16 cellular contexts compared by ENCODE assay signal in genomic region chr9:20989923-20990341, GRCh38. TPM values are rescaled to one million over a fixed set of nuclear protein-coding genes. Genes with fewer than 3 reads are reported as not detected.
DNase-seq lines count a peak whose midpoint lies in the region; ATAC-seq and TF ChIP-seq lines count a peak whose summit lies in the region.
"Had no signal": no experiment of that assay in that cellular context is flagged by ENCODE, and none has a peak within 500 bp of the region (broad histone marks: within the 10 kb centered on the region; RNA-seq: fewer than 3 reads in every experiment).

No MANE protein-coding gene starts in this region.

- H3K27me3 Mint-ChIP-seq in naive thymus-derived CD8-positive, alpha-beta T cell: no peaks in the 10 kb centered on the region
- H3K27me3 Mint-ChIP-seq: activated CD4-positive, alpha-beta T cell treated with anti-CD3 and anti-CD28 coated beads for 36 hours had no signal

- peaks cover 16 to 49% (median 48%) of the 10 kb centered on the region in 3 donors for H3K36me3 Mint-ChIP-seq in naive thymus-derived CD8-positive, alpha-beta T cell

- no peak overlapping the region for H3K4me3 ChIP-seq in astrocyte of the spinal cord (ENCODE audit: low read depth, low read length)
- no peak overlapping the region for H3K4me3 ChIP-seq in lower lobe of right lung
- H3K4me3 ChIP-seq in tibial artery: no peak overlapping the region
- H3K4me3 ChIP-seq: GM12878, HAP-1 had no signal

- peaks cover 0 to 5% (median 3%) of the 10 kb centered on the region in 4 donors for H3K4me1 Mint-ChIP-seq in naive thymus-derived CD8-positive, alpha-beta T cell
- H3K4me1 Mint-ChIP-seq: activated CD4-positive, alpha-beta T cell treated with anti-CD3 and anti-CD28 coated beads for 36 hours had no signal

- TF ChIP-seq CTCF in astrocyte of the spinal cord (IDR thresholded peaks at IDR 0.05; ENCODE audit: low read depth, low read length) (no peak), lower lobe of right lung (IDR thresholded peaks at IDR 0.05) (no peak), tibial artery (IDR thresholded peaks at IDR 0.05) (no peak)

- POLR2A ChIA-PET in naive thymus-derived CD8-positive, alpha-beta T cell (lab: Charles Lee): no interaction called here

- H3K9me3 ChIP-seq in lower lobe of right lung: no peaks in the 10 kb centered on the region
- H3K9me3 ChIP-seq in tibial artery: no peaks in the 10 kb centered on the region
- H3K9me3 ChIP-seq: HAP-1 had no signal

- H3K4me1 ChIP-seq in lower lobe of right lung (peaks cover 11% of the 10 kb centered on the region), tibial artery (peaks cover 0 to 43% (median 21%) of the 10 kb centered on the region in 4 donors)
- H3K4me1 ChIP-seq: HAP-1 had no signal

- in situ Hi-C loops in astrocyte of the spinal cord (cut with HindIII; ENCODE audit: low sequenced_read_pairs): no loop called here

- peak overlapping the region; percentile 54 for H3K27ac ChIP-seq in lower lobe of right lung
- no peak overlapping the region for H3K27ac ChIP-seq in tibial artery
- H3K27ac ChIP-seq: 22Rv1, KMS-11 had no signal

- intact Hi-C loops in lower lobe of right lung (cut with DNase I): no loop called here
- intact Hi-C loops in tibial artery (cut with DNase I; ENCODE audit: low total_unique reads): no loop called here

- H3K9me3 Mint-ChIP-seq in naive thymus-derived CD8-positive, alpha-beta T cell: no peaks in the 10 kb centered on the region
- H3K9me3 Mint-ChIP-seq: activated T-helper 2 cell treated with anti-CD3 and anti-CD28 coated beads, Interferon-gamma antibody, Interleukin-2, Interleukin-4, amounts not matched to agents 10 μg/mL and 5 μg/mL and 100 μg/mL, durations not matched to agents 14 hours and 24 hours and 36 hours had no signal

- H3K36me3 ChIP-seq in lower lobe of right lung (peaks cover 3% of the 10 kb centered on the region), tibial artery (peaks cover 0 to 12% (median 9%) of the 10 kb centered on the region in 3 donors)
- H3K36me3 ChIP-seq: HAP-1 had no signal

- ATAC-seq in lower lobe of right lung: peak; percentile 64 to 87
- ATAC-seq in naive thymus-derived CD8-positive, alpha-beta T cell: no peak
- ATAC-seq: activated CD4-positive, alpha-beta T cell treated with anti-CD3 and anti-CD28 coated beads for 36 hours; GM12878 had no signal

- DNase-seq in DMS 273 (lab: John Stamatoyannopoulos, UW; ENCODE audit: unreplicated experiment): peak; percentile 3
- no peak for DNase-seq in DMS 273 treated with DMSO at 0.1 percent for 48 hours (lab: John Stamatoyannopoulos, UW)
- peak; percentile 61 for DNase-seq in astrocyte of the spinal cord (ENCODE audit: low read depth, low spot score)
- peak; percentile 79 for DNase-seq in lower lobe of right lung
- peak; percentile 51 to 74 for DNase-seq in tibial artery
- no peak for DNase-seq in activated CD8-positive, alpha-beta memory T cell treated with anti-CD3 and anti-CD28 coated beads, Interleukin-2, amount 50 U/mL, for 48 hours
- DNase-seq in NCI-H510A treated with DMSO at 0.1 percent for 48 hours (lab: John Stamatoyannopoulos, UW): no peak
- DNase-seq in naive thymus-derived CD8-positive, alpha-beta T cell: no peak
- DNase-seq: activated CD4-positive, alpha-beta T cell treated with anti-CD3 and anti-CD28 coated beads for 36 hours; Calu3; NCI-H2171 treated with DMSO at 0.1 percent for 48 hours had no signal

- H3K27ac Mint-ChIP-seq in naive thymus-derived CD8-positive, alpha-beta T cell: no peak overlapping the region
- H3K27ac Mint-ChIP-seq: activated CD4-positive, alpha-beta T cell treated with anti-CD3 and anti-CD28 coated beads for 36 hours; activated T-helper 2 cell treated with anti-CD3 and anti-CD28 coated beads, Interferon-gamma antibody, Interleukin-2, Interleukin-4, amounts not matched to agents 10 μg/mL and 5 μg/mL and 100 μg/mL, durations not matched to agents 14 hours and 24 hours and 36 hours had no signal

- H3K27me3 ChIP-seq in lower lobe of right lung (ENCODE audit: low read depth) (no peaks in the 10 kb centered on the region), tibial artery (no peaks in the 10 kb centered on the region)

- no peak overlapping the region for H3K4me3 Mint-ChIP-seq in naive thymus-derived CD8-positive, alpha-beta T cell
- H3K4me3 Mint-ChIP-seq: activated CD4-positive, alpha-beta T cell treated with anti-CD3 and anti-CD28 coated beads for 36 hours had no signal

RNA-seq across cellular contexts. Expression of gene HACD4, which starts 41.5 kb away (rescaled TPM):
- total RNA-seq in lower lobe of right lung: 13.5 TPM
- 10 to 100 TPM; 11.5 to 12.6 TPM for total RNA-seq in naive thymus-derived CD8-positive, alpha-beta T cell
- polyA plus RNA-seq in naive thymus-derived CD8-positive, alpha-beta T cell: 1 to 10 TPM; 7.5 to 8.1 (median 7.8) TPM

Comparison
In these comparisons a context has a peak if more than half of its experiments do, and no peak if none do; other contexts are left out.
1. DNase-seq: peak in DMS 273 (single experiment), astrocyte of the spinal cord (single experiment), lower lobe of right lung (single experiment) and tibial artery (2 of 2); none in DMS 273 treated with DMSO at 0.1 percent for 48 hours (single experiment), activated CD8-positive, alpha-beta memory T cell treated with anti-CD3 and anti-CD28 coated beads, Interleukin-2, amount 50 U/mL, for 48 hours (single experiment), NCI-H510A treated with DMSO at 0.1 percent for 48 hours (single experiment) and naive thymus-derived CD8-positive, alpha-beta T cell (0 of 10).
2. ATAC-seq: peak in lower lobe of right lung (2 of 2); none in naive thymus-derived CD8-positive, alpha-beta T cell (0 of 2).